In the genomic region with DNA sequence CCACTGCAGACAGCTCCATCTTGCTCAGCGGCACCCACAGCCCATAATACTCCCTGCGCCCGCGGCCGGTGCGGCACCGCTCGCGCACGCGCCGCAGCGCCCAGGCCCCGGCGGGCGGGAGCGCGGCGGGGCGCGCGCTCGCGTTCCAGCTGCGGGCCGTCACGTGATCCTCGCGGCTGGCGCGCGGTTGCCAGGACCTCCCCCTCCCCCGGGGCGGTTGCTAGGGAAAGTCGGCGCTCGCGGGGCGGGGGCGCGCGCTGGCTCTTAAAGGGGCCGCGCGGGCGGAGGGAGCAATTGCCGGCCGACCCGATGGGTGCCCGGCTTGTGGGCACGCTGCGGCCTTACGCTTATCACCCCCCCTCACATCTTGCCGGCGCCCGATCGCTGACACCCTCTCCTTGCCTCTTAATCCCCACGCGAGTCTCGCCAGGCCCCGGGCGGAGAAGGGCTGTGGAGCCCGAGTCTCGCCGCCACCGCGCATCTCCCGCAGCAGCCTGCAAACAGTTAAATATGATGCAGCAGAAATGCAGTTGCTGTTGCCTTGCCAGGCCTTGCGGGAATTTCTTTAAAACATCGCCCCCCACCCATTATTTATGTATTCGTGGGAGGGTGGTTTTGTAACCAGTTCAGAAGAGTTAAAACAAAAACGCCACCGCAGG, we compare ENCODE assay signal across 8 cellular contexts. TPM values are rescaled to one million over a fixed set of nuclear protein-coding genes. Genes with fewer than 3 reads are reported as not detected.
DNase-seq lines count a peak whose midpoint lies in the region; ATAC-seq and TF ChIP-seq lines count a peak whose summit lies in the region.

TSS of gene CBX6 (minus strand) at position 45 of the 659 bp plus-strand sequence. CDS start at position 19, 26 bp downstream.

- H3K27ac ChIP-seq in PC-3 (ENCODE audit: low read length): peak within 1 kb of the TSS; percentile 34

- in situ Hi-C loops in KBM-7 (cut with MboI; ENCODE audit: low pct_unique_long_range_greater_than_20kb, low sequenced_read_pairs): no loop called here

- H3K36me3 ChIP-seq in PC-3 (ENCODE audit: low read depth, low read length): peaks cover 8% of the 10 kb centered on the region

- H3K9ac ChIP-seq in PC-3 (ENCODE audit: low read length): peak within 1 kb of the TSS; percentile 82

- BruUV-seq in PC-3 (replicated peaks; lab: Mats Ljungman, UMichigan): TSS peak; percentile 94

- CTCF ChIA-PET in PC-3 (lab: Charles Lee): interaction anchor here (0.5 to 0.6 kb wide), 2 partner anchors 52 to 258 kb away, joined by 3 to 9 read pairs; no protein-coding TSS in a partner anchor

- H3K27me3 ChIP-seq in PC-3 (ENCODE audit: low read length) (no peaks in the 10 kb centered on the region), mononuclear cell (ENCODE audit: insufficient read depth, low read length) (no peaks in the 10 kb centered on the region)

- peaks cover 37% of the 10 kb centered on the region for H3K79me2 ChIP-seq in PC-3 (ENCODE audit: low read length)

- peak within 1 kb of the TSS; percentile 83 for H3K4me3 ChIP-seq in PC-3 (ENCODE audit: low read length)
- peak within 1 kb of the TSS; percentile 57 for H3K4me3 ChIP-seq in epithelial cell of esophagus (ENCODE audit: low read length)
- H3K4me3 ChIP-seq in mononuclear cell (ENCODE audit: low read length): peak within 1 kb of the TSS; percentile 85

- TF ChIP-seq CTCF in PC-3 (conservative IDR thresholded peaks at IDR 0.05; ENCODE audit: low read depth, low read length) (no peak), epithelial cell of esophagus (IDR thresholded peaks at IDR 0.05; ENCODE audit: insufficient read depth, low read depth, low read length, missing control alignments) (no peak)

- no peaks in the 10 kb centered on the region for H3F3A ChIP-seq in PC-3 (ENCODE audit: low read length, unreplicated experiment)

- peak within 1 kb of the TSS; percentile 93 for H2AFZ ChIP-seq in PC-3 (ENCODE audit: low read length)

- DNase-seq in D341Med (ENCODE audit: low spot score) (peak; percentile 99), KBM-7 (peak; percentile 91), PC-3 (peak; percentile 86), activated T-cell treated with anti-CD3 and anti-CD28 coated beads for 4 hours (peak; percentile 93), epithelial cell of esophagus (ENCODE audit: low read depth) (peak; percentile 86)
- peak; percentile 94 to 95 for DNase-seq in stimulated activated CD8-positive, alpha-beta memory T cell treated with anti-CD3 and anti-CD28 coated beads, Interleukin-2, amount 100 ng/mL, for 48 hours (ENCODE audit: low read depth in 2 of 2)

- peaks cover 24% of the 10 kb centered on the region for H3K4me1 ChIP-seq in PC-3 (ENCODE audit: insufficient read depth, low read length)
- H3K4me1 ChIP-seq in mononuclear cell (ENCODE audit: insufficient read depth, low read length): peaks cover 35% of the 10 kb centered on the region

- intact Hi-C loops in PC-3 (cut with micrococcal nuclease): loop anchor here (2.0 to 5.0 kb wide), 2 partner anchors 52 to 110 kb away; partner anchors contain the start of gene APOBEC3B

- H4K20me1 ChIP-seq in PC-3 (ENCODE audit: low read length): peaks cover 5% of the 10 kb centered on the region; the same call in 1 of the 2 replicates

- no peaks in the 10 kb centered on the region for H3K9me3 ChIP-seq in PC-3 (ENCODE audit: low read length)
- H3K9me3 ChIP-seq in mononuclear cell (ENCODE audit: low read depth, low read length): no peaks in the 10 kb centered on the region

- POLR2A ChIA-PET in PC-3 (lab: Charles Lee; ENCODE audit: unreplicated experiment): no interaction called here

- H3K9me2 ChIP-seq in PC-3 (replicated peaks; ENCODE audit: low read length): no peaks in the 10 kb centered on the region

- ATAC-seq in GM21619 (IDR thresholded peaks at IDR 0.05; ENCODE audit: unreplicated experiment) (peak; percentile 52), PC-3 (peak; percentile 71)

- H3K4me2 ChIP-seq in PC-3 (ENCODE audit: low read length): peak within 1 kb of the TSS; percentile 99

RNA-seq across cellular contexts. Expression of gene CBX6, which starts in this region (rescaled TPM):
- total RNA-seq in PC-3 (2014; rRNA removed): 37.5 and 50.1 TPM in 2 replicates
- 28.7 TPM for total RNA-seq in mononuclear cell

Comparison
In these comparisons a context has a peak if more than half of its experiments do, and no peak if none do; other contexts are left out.
1. Peak in every context shown above with its lines: DNase-seq, ATAC-seq, H3K4me3 ChIP-seq and H3K27ac ChIP-seq.